ENCODE assay signal across 1 cellular context in the genomic region with DNA sequence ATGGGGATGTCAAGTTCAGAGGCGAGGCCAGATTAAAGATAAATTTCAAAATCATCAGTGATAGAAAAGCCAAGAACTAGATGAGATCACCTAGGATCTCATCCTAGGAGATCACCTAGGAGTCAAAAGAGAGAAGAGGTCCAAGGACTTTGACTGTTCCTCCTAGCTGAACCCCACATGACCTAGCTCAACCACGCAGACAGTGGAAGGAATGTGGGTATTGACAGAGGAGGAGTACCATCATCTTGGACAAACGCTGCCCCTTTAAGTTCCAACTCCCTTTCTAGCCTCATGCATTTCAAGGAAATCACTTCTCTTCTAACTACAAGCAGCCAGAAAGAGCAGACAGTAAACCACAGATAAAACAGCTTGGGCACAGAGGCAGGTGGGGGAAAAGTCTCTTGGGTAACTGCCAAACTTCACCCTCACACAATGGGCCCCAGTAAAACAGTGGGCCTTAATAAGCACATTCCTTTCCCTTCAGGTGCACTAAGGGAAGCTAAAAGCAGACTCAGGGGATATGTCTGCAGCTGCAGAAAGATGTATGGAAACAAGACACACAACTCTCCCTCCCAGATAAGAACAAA.
TF ChIP-seq lines count a peak whose summit lies in the region.

No MANE protein-coding gene starts in this region.

TF ChIP-seq in H1, 55 proteins besides CTCF, POLR2A, EP300 and RAD21:
- TF ChIP-seq TAF1 (IDR thresholded peaks at IDR 0.05; ENCODE audit: low read depth, low read length) (no peak), TEAD4 (IDR thresholded peaks at IDR 0.05; ENCODE audit: low read depth, low read length) (peak; percentile 65)
